8 cellular contexts compared by ENCODE assay signal in genomic region chr1:23916209-23917131, GRCh38. TPM values are rescaled to one million over a fixed set of nuclear protein-coding genes. Genes with fewer than 3 reads are reported as not detected.
A peak's percentile ranks its signal among the peaks of the same experiment; 100 is the strongest.
DNase-seq lines count a peak whose midpoint lies in the region; ATAC-seq, FAIRE-seq and TF ChIP-seq lines count a peak whose summit lies in the region.
"Had no signal": no experiment of that assay in that cellular context is flagged by ENCODE, and none has a peak within 500 bp of the region (broad histone marks: within the 10 kb centered on the region; RNA-seq: fewer than 3 reads in every experiment).

No MANE protein-coding gene starts in this region.

- no peak overlapping the region for H3K56ac ChIP-seq in H1 (replicated peaks; ENCODE audit: insufficient read length, low read depth, low read length)

- CTCF ChIA-PET in GM10248 (lab: Yijun Ruan, JAX) (interaction anchor here (0.6 to 8.1 kb wide), 48 partner anchors 8 to 362 kb away, joined by 3 to 180 read pairs (median 4); partner anchors contain the start of genes FUCA1, HMGCL, PITHD1 and PNRC2), H1 (lab: Charles Lee; ENCODE audit: partially characterized antibody) (interaction anchor here (0.5 to 2.5 kb wide), 30 partner anchors 9 to 329 kb away, joined by 3 to 32 read pairs (median 4); partner anchors contain the start of gene GALE)

- 0 out of 2 replicates have a peak overlapping the region, but pooled peaks have one; percentile 29 for H2BK12ac ChIP-seq in H1 (ENCODE audit: low read depth, low read length)

- POLR2A ChIA-PET in GM10248 (lab: Yijun Ruan, JAX) (interaction anchor here (0.5 to 1.0 kb wide), 2 partner anchors 144 to 363 kb away, joined by 4 read pairs; no protein-coding TSS in a partner anchor), H1 (lab: Charles Lee; ENCODE audit: partially characterized antibody) (interaction anchor here (0.7 to 1.5 kb wide), 8 partner anchors 41 to 224 kb away, joined by 3 to 5 read pairs (median 4); partner anchors contain the start of genes RPL11 and SRSF10)

- no peak overlapping the region for H2BK20ac ChIP-seq in H1 (ENCODE audit: low read length)

- no peaks in the 10 kb centered on the region for H3K27me3 ChIP-seq in H1 (replicated peaks in 1 of 4; ENCODE audit: control insufficient read depth in 3 of 4, extremely low read depth in 1 of 4, insufficient read depth in 3 of 4, low read length in 3 of 4)

- no peaks in the 10 kb centered on the region for H3K79me2 ChIP-seq in H1 (ENCODE audit: control insufficient read depth in 1 of 2, insufficient read depth in 2 of 2, low read length in 2 of 2)

- no peak overlapping the region for H3K4me2 ChIP-seq in H1 (ENCODE audit: insufficient read depth in 1 of 2, low read depth in 2 of 2, low read length in 2 of 2)

- no peaks in the 10 kb centered on the region; a peak in 1 of 8 replicates for H3K36me3 ChIP-seq in H1 (ENCODE audit: control insufficient read depth in 2 of 4, insufficient read depth in 4 of 4, low read length in 3 of 4)

- H3K9me3 ChIP-seq in H1 (ENCODE audit: insufficient read depth in 2 of 2, low read depth in 1 of 2, low read length in 1 of 2), result no peaks in the 10 kb centered on the region

- H3K4me3 ChIP-seq in H1 (ENCODE audit: extremely low read depth in 1 of 4, insufficient read depth in 2 of 4, low read depth in 3 of 4, low read length in 4 of 4), result no peak overlapping the region

- 72 to 100% methylated on average over 1 to 12 of the region's 12 CpGs for WGBS in H1 (ENCODE audit: extremely low coverage in 1 of 2, insufficient coverage in 1 of 2, insufficient read length in 1 of 2, insufficient replicate concordance in 2 of 2, low coverage in 1 of 2, low lambda C conversion rate in 2 of 2, missing lambda C conversion rate in 1 of 2), 2 experiments

- TF ChIP-seq CTCF in GM10248 (IDR thresholded peaks at IDR 0.05; ENCODE audit: control extremely low read depth, extremely low read depth, low read depth, missing control alignments) (peak; percentile 74), H1 (IDR thresholded peaks at IDR 0.05; ENCODE audit: control extremely low read depth in 1 of 3, insufficient read depth in 1 of 3, low read depth in 1 of 3, low read length in 3 of 3) (peak; percentile 67 to 74 (median 73))

- no peak overlapping the region for H2BK5ac ChIP-seq in H1 (ENCODE audit: low read depth, low read length)

- no peak overlapping the region for H3K18ac ChIP-seq in H1 (ENCODE audit: extremely low read depth, low read length)

- peak; percentile 84 to 88 for TF ChIP-seq RAD21 in H1 (IDR thresholded peaks at IDR 0.05 in 1 of 2, conservative IDR thresholded peaks at IDR 0.05 in 1 of 2; ENCODE audit: low read depth in 2 of 2, low read length in 2 of 2)

- DNase-seq in GM10248 (ENCODE audit: extremely low spot score) (peak; percentile 87), NCI-H2196 (lab: John Stamatoyannopoulos, UW; ENCODE audit: unreplicated experiment) (peak; percentile 42), H1 (ENCODE audit: low read depth in 1 of 2, low spot score in 2 of 2) (peak; percentile 59 to 83), mucosa of gallbladder (ENCODE audit: low spot score) (peak; percentile 73)
- DNase-seq in activated CD4-positive, alpha-beta T cell treated with anti-CD3 and anti-CD28 coated beads for 4 hours, result peak; percentile 24 to 32
- DNase-seq in stimulated activated naive CD8-positive, alpha-beta T cell treated with anti-CD3 and anti-CD28 coated beads, Interleukin-15, Interleukin-2, amounts not matched to agents 100 U/mL and 50 U/mL, for 24 hours, result peak; percentile 69

- no peak overlapping the region for H3K23ac ChIP-seq in H1 (ENCODE audit: insufficient read length)

- no peak overlapping the region; the same call in 1 of the 2 replicates for H4K8ac ChIP-seq in H1 (ENCODE audit: extremely low read depth, insufficient read depth, low read length)

- no peaks in the 10 kb centered on the region for H4K20me1 ChIP-seq in H1 (replicated peaks in 1 of 2; ENCODE audit: control insufficient read depth in 1 of 2, insufficient read depth in 2 of 2, low read length in 2 of 2)

- H2BK15ac ChIP-seq in H1 (ENCODE audit: low read length), result peak overlapping the region; percentile 88; the same call in 1 of the 2 replicates

- H3K4ac ChIP-seq in H1 (replicated peaks; ENCODE audit: insufficient read length, low read depth, low read length), result no peak overlapping the region

- H3K23me2 ChIP-seq in H1 (ENCODE audit: low read depth, low read length), result no peaks in the 10 kb centered on the region

- H2BK120ac ChIP-seq in H1 (replicated peaks; ENCODE audit: low read depth, low read length), result no peak overlapping the region

- peak; percentile 73 for ATAC-seq in HG02798 (IDR thresholded peaks at IDR 0.05; ENCODE audit: poor library complexity, unreplicated experiment)
- ATAC-seq in stimulated activated naive CD8-positive, alpha-beta T cell treated with anti-CD3 and anti-CD28 coated beads, Interleukin-15, Interleukin-2, amounts not matched to agents 100 U/mL and 50 U/mL, for 24 hours, result peak; percentile 95

- no peak for TF ChIP-seq EP300 in H1 (IDR thresholded peaks at IDR 0.05; ENCODE audit: borderline replicate concordance in 1 of 2, low read depth in 2 of 2, low read length in 2 of 2)

- no peak overlapping the region for H3K27ac ChIP-seq in H1 (ENCODE audit: low read depth, low read length)
- H3K27ac ChIP-seq: epithelial cell of prostate had no signal

- no peak overlapping the region for H3K14ac ChIP-seq in H1 (ENCODE audit: insufficient read length)

- H2AFZ ChIP-seq in H1 (ENCODE audit: low read length), result peak overlapping the region; percentile 43; the same call in 1 of the 2 replicates

- no peak for TF ChIP-seq POLR2A in H1 (IDR thresholded peaks at IDR 0.05; ENCODE audit: control extremely low read depth in 1 of 2, low read depth in 2 of 2, low read length in 2 of 2)

- no peak overlapping the region for H3K9ac ChIP-seq in H1 (replicated peaks in 1 of 4; ENCODE audit: extremely low read depth in 1 of 4, low read depth in 3 of 4, low read length in 3 of 4)

- no peak for FAIRE-seq in H1 (lab: Jason Lieb, UNC)

- peaks cover 0 to 2% (median 0%) of the 10 kb centered on the region in 4 experiments; a peak in 2 of 7 replicates for H3K4me1 ChIP-seq in H1 (replicated peaks in 1 of 4; ENCODE audit: control insufficient read depth in 3 of 4, insufficient read depth in 4 of 4, low read length in 3 of 4)

- no peaks in the 10 kb centered on the region for H3K79me1 ChIP-seq in H1 (ENCODE audit: low read depth, low read length)

- no peak overlapping the region for H4K5ac ChIP-seq in H1 (ENCODE audit: insufficient read length, low read depth, low read length)

- no peak overlapping the region for H4K91ac ChIP-seq in H1 (replicated peaks; ENCODE audit: insufficient read length, low read length)

- no peak overlapping the region for H2AK5ac ChIP-seq in H1 (ENCODE audit: low read depth, low read length)

TF ChIP-seq in H1, 55 proteins besides CTCF, POLR2A, EP300 and RAD21:
- TF ChIP-seq ATF3 (IDR thresholded peaks at IDR 0.05; ENCODE audit: insufficient read depth, low read depth, low read length), result peak; percentile 59; the same call in 1 of the 2 replicates
- no peak for TF ChIP-seq MAFK (IDR thresholded peaks at IDR 0.05; ENCODE audit: low read depth, low read length)
- TF ChIP-seq SRF (IDR thresholded peaks at IDR 0.05; ENCODE audit: low read depth, low read length), result no peak
- no peak for TF ChIP-seq POU5F1 (IDR thresholded peaks at IDR 0.05; ENCODE audit: low read depth, low read length)

RNA-seq across cellular contexts. Expression of gene CNR2, which starts 3.3 kb away (rescaled TPM):
- not detected in 2 replicates for total RNA-seq in H1 (2021; fragmentation: NEBNext Ultra II Directional; extraction: Animal tissue kit (Norgen Biotek cat#: 25700))
- polyA plus RNA-seq in H1 (2011; rRNA removed), result not detected in 2 replicates
- polyA plus RNA-seq in H1 (2011; cell fraction: cytosol; rRNA removed), result not detected
- not detected for polyA plus RNA-seq in H1 (2011; cell fraction: nucleus; rRNA removed)
- polyA plus RNA-seq in H1 (2012, experiment 1 of 2), result not detected in 4 replicates
- polyA plus RNA-seq in H1 (2012, experiment 2 of 2), result not detected
- not detected for polyA plus RNA-seq in H1 (2013, experiment 1 of 2)
- polyA plus RNA-seq in H1 (2013, experiment 2 of 2), result not detected
- not detected in 2 replicates for polyA minus RNA-seq in H1 (2011; rRNA and poly(A)+ RNA removed)
- polyA minus RNA-seq in H1 (2011; cell fraction: cytosol; rRNA and poly(A)+ RNA removed), result not detected
- not detected for polyA minus RNA-seq in H1 (2011; cell fraction: nucleus; rRNA and poly(A)+ RNA removed)
- 0.03 TPM for total RNA-seq in mucosa of gallbladder

RNA-seq across cellular contexts. Expression of gene PNRC2, which starts 43.2 kb away (rescaled TPM):
- 139 and 147 TPM in 2 replicates for total RNA-seq in H1 (2021; fragmentation: NEBNext Ultra II Directional; extraction: Animal tissue kit (Norgen Biotek cat#: 25700))
- polyA plus RNA-seq in H1 (2011; rRNA removed), result 57.5 and 84.0 TPM in 2 replicates
- polyA plus RNA-seq in H1 (2011; cell fraction: cytosol; rRNA removed), result 101 TPM
- polyA plus RNA-seq in H1 (2011; cell fraction: nucleus; rRNA removed), result 31.5 TPM
- 65.3 to 149 TPM (median 106 TPM) in 4 replicates for polyA plus RNA-seq in H1 (2012, experiment 1 of 2)
- polyA plus RNA-seq in H1 (2012, experiment 2 of 2), result 9.4 TPM
- polyA plus RNA-seq in H1 (2013, experiment 1 of 2), result 110 TPM
- polyA plus RNA-seq in H1 (2013, experiment 2 of 2), result 114 TPM
- polyA minus RNA-seq in H1 (2011; rRNA and poly(A)+ RNA removed), result 51.1 and 57.6 TPM in 2 replicates
- polyA minus RNA-seq in H1 (2011; cell fraction: cytosol; rRNA and poly(A)+ RNA removed), result 65.0 TPM
- 36.4 TPM for polyA minus RNA-seq in H1 (2011; cell fraction: nucleus; rRNA and poly(A)+ RNA removed)
- 153 TPM for total RNA-seq in mucosa of gallbladder

RNA-seq across cellular contexts. Expression of gene FUCA1, which starts 48.4 kb away (rescaled TPM):
- 6.4 and 7.1 TPM in 2 replicates for total RNA-seq in H1 (2021; fragmentation: NEBNext Ultra II Directional; extraction: Animal tissue kit (Norgen Biotek cat#: 25700))
- 4.0 and 5.9 TPM in 2 replicates for polyA plus RNA-seq in H1 (2011; rRNA removed)
- 5.9 TPM for polyA plus RNA-seq in H1 (2011; cell fraction: cytosol; rRNA removed)
- 3.7 TPM for polyA plus RNA-seq in H1 (2011; cell fraction: nucleus; rRNA removed)
- 5.5 to 6.1 TPM (median 6.1 TPM) in 4 replicates for polyA plus RNA-seq in H1 (2012, experiment 1 of 2)
- polyA plus RNA-seq in H1 (2012, experiment 2 of 2), result 2.1 TPM
- 8.6 TPM for polyA plus RNA-seq in H1 (2013, experiment 1 of 2)
- 9.7 TPM for polyA plus RNA-seq in H1 (2013, experiment 2 of 2)
- 4.9 and 5.0 TPM in 2 replicates for polyA minus RNA-seq in H1 (2011; rRNA and poly(A)+ RNA removed)
- polyA minus RNA-seq in H1 (2011; cell fraction: cytosol; rRNA and poly(A)+ RNA removed), result 2.5 TPM
- 3.3 TPM for polyA minus RNA-seq in H1 (2011; cell fraction: nucleus; rRNA and poly(A)+ RNA removed)
- 65.9 TPM for total RNA-seq in mucosa of gallbladder

Comparison
In these comparisons a context has a peak if more than half of its experiments do, and no peak if none do; other contexts are left out.
1. DNase-seq: peak in every context shown above with its lines; median percentile 87 in GM10248; 73 in mucosa of gallbladder; 71 in H1; 69 in stimulated activated naive CD8-positive, alpha-beta T cell treated with anti-CD3 and anti-CD28 coated beads, Interleukin-15, Interleukin-2, amounts not matched to agents 100 U/mL and 50 U/mL, for 24 hours; 42 in NCI-H2196; 28 in activated CD4-positive, alpha-beta T cell treated with anti-CD3 and anti-CD28 coated beads for 4 hours.